8 cellular contexts compared by ENCODE assay signal in genomic region chr1:222455188-222455879, GRCh38.
A peak's percentile ranks its signal among the peaks of the same experiment; 100 is the strongest.
DNase-seq lines count a peak whose midpoint lies in the region; ATAC-seq, FAIRE-seq and TF ChIP-seq lines count a peak whose summit lies in the region.

No MANE protein-coding gene starts in this region.

- H3K27ac Mint-ChIP-seq in astrocyte (ENCODE audit: unreplicated experiment): peak overlapping the region; percentile 95

- H3K9me3 ChIP-seq in astrocyte (ENCODE audit: insufficient read depth, low read depth, low read length) (peaks cover 2% of the 10 kb centered on the region), hepatocyte (ENCODE audit: low read depth) (peaks cover 5% of the 10 kb centered on the region), skeletal muscle satellite cell (replicated peaks; ENCODE audit: low read length) (no peaks in the 10 kb centered on the region)

- H3K4me3 Mint-ChIP-seq in astrocyte (ENCODE audit: unreplicated experiment): peak overlapping the region; percentile 21

- no peaks in the 10 kb centered on the region for H3K9me2 ChIP-seq in hepatocyte (replicated peaks; ENCODE audit: insufficient read depth)

- H4K20me1 ChIP-seq in astrocyte (ENCODE audit: insufficient read depth, low read length): no peaks in the 10 kb centered on the region
- no peaks in the 10 kb centered on the region for H4K20me1 ChIP-seq in hepatocyte (ENCODE audit: insufficient read depth, poor library complexity, severe bottlenecking)

- FAIRE-seq in astrocyte (lab: Jason Lieb, UNC): peak; percentile 32

- H3K4me3 ChIP-seq in astrocyte (ENCODE audit: insufficient read depth, low read depth, low read length): peak overlapping the region; percentile 43
- H3K4me3 ChIP-seq in hepatocyte: no peak overlapping the region
- peak overlapping the region; percentile 62 for H3K4me3 ChIP-seq in skeletal muscle satellite cell (ENCODE audit: low read length)

- peaks cover 14% of the 10 kb centered on the region for H3K4me1 ChIP-seq in astrocyte (ENCODE audit: insufficient read depth, low read length)
- no peaks in the 10 kb centered on the region for H3K4me1 ChIP-seq in hepatocyte (ENCODE audit: insufficient read depth)
- H3K4me1 ChIP-seq in skeletal muscle satellite cell (ENCODE audit: control insufficient read depth, insufficient read depth, low read length): peaks cover 12% of the 10 kb centered on the region

- H3K4me2 ChIP-seq in astrocyte (ENCODE audit: low read length): peak overlapping the region; percentile 69
- peak overlapping the region; percentile 56 for H3K4me2 ChIP-seq in hepatocyte
- peak overlapping the region; percentile 81 for H3K4me2 ChIP-seq in skeletal muscle satellite cell (ENCODE audit: low read length)

- H3K9me3 Mint-ChIP-seq in astrocyte (ENCODE audit: unreplicated experiment): peaks cover 25% of the 10 kb centered on the region

- peaks cover 13% of the 10 kb centered on the region for H3K36me3 Mint-ChIP-seq in astrocyte (ENCODE audit: low read depth, unreplicated experiment)

- TF ChIP-seq CTCF in astrocyte (IDR thresholded peaks at IDR 0.05; ENCODE audit: insufficient read depth, low read depth, low read length) (peak; percentile 97), hepatocyte (IDR thresholded peaks at IDR 0.05; ENCODE audit: poor library complexity) (peak; percentile 98)

- H3K9ac ChIP-seq in astrocyte (ENCODE audit: low read length) (peak overlapping the region; percentile 56), skeletal muscle satellite cell (ENCODE audit: low read depth, low read length) (peak overlapping the region; percentile 77)

- 9% methylated on average over 16 of the region's 16 CpGs for WGBS in hepatocyte (ENCODE audit: low lambda C conversion rate, missing lambda C conversion rate)

- H3K27ac ChIP-seq in astrocyte (ENCODE audit: low read depth, low read length) (peak overlapping the region; percentile 24), hepatocyte (no peak overlapping the region)

- H3K79me2 ChIP-seq in astrocyte (ENCODE audit: insufficient read depth, low read length): no peaks in the 10 kb centered on the region
- H3K79me2 ChIP-seq in hepatocyte: no peaks in the 10 kb centered on the region

- DNase-seq in A172 (ENCODE audit: low spot score): peak; percentile 92
- peak; percentile 82 for DNase-seq in NCI-H1694 treated with DMSO at 0.1 percent for 48 hours (lab: John Stamatoyannopoulos, UW)
- peak; percentile 48 for DNase-seq in T-helper 22 cell (ENCODE audit: low read depth)
- peak; percentile 65 for DNase-seq in astrocyte (ENCODE audit: low read depth)
- peak; percentile 90 for DNase-seq in hepatocyte (ENCODE audit: low spot score)

- H3K36me3 ChIP-seq in astrocyte (ENCODE audit: insufficient read depth, low read length): no peaks in the 10 kb centered on the region
- no peaks in the 10 kb centered on the region for H3K36me3 ChIP-seq in hepatocyte (replicated peaks; ENCODE audit: insufficient read depth, low read depth)
- no peaks in the 10 kb centered on the region for H3K36me3 ChIP-seq in skeletal muscle satellite cell (ENCODE audit: insufficient read depth, low read length)

- peaks cover 3% of the 10 kb centered on the region for H3K27me3 Mint-ChIP-seq in astrocyte (ENCODE audit: low read depth, unreplicated experiment)

- ATAC-seq in GM18502 (IDR thresholded peaks at IDR 0.05; ENCODE audit: poor library complexity, unreplicated experiment) (peak; percentile 98), HG02938 (IDR thresholded peaks at IDR 0.05; ENCODE audit: unreplicated experiment) (peak; percentile 97)

- H3K4me1 Mint-ChIP-seq in astrocyte (ENCODE audit: low read depth, unreplicated experiment): peaks cover 14% of the 10 kb centered on the region

- H2AFZ ChIP-seq in astrocyte (ENCODE audit: low read depth, low read length) (peak overlapping the region; percentile 68), hepatocyte (no peak overlapping the region)

- H3K27me3 ChIP-seq in astrocyte (ENCODE audit: insufficient read depth, low read length) (no peaks in the 10 kb centered on the region), hepatocyte (peaks cover 3% of the 10 kb centered on the region), skeletal muscle satellite cell (ENCODE audit: control insufficient read depth, insufficient read depth, low read length) (no peaks in the 10 kb centered on the region)
